9 cellular contexts compared by ENCODE assay signal in the genomic region with DNA sequence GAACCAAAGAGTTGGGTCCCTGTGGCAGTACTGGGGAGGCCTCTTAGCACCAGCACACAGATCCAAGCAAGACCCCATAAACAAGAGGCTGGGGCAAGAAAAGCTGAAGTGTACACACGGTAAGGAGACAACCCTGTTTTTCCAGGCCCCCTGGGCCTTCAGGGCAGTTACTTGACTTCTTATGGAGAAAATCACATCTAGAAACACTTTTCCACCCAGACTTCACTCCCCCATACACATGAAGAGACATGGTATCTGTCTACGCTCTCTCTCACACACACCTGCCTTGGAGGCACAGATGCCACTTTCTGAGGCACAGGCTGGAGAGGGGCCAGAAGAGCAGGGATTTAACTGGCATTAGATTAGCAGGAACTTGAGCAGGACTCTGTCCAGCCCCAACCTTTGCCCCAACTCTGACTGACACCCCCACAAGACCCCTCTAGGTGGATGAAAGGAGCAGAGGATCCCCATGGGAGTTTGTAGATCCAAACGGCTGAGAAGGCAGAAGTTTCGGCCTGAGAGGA. TPM values are rescaled to one million over a fixed set of nuclear protein-coding genes. Genes with fewer than 3 reads are reported as not detected.
DNase-seq lines count a peak whose midpoint lies in the region; ATAC-seq, FAIRE-seq and TF ChIP-seq lines count a peak whose summit lies in the region.
"Had no signal": no experiment of that assay in that cellular context is flagged by ENCODE, and none has a peak within 500 bp of the region (broad histone marks: within the 10 kb centered on the region; RNA-seq: fewer than 3 reads in every experiment).

No MANE protein-coding gene starts in this region.

- H3K9me3 ChIP-seq in kidney (ENCODE audit: control insufficient read depth in 1 of 2, low read length in 2 of 2) (no peaks in the 10 kb centered on the region), subcutaneous abdominal adipose tissue (ENCODE audit: control insufficient read depth in 5 of 5, low read length in 5 of 5) (no peaks in the 10 kb centered on the region)

- FAIRE-seq in kidney (lab: Jason Lieb, UNC) (no peak), frontal cortex (lab: Jason Lieb, UNC) (no peak)

- H3K4me1 ChIP-seq in kidney (ENCODE audit: control insufficient read depth in 1 of 2, insufficient read depth in 1 of 2, low read depth in 1 of 2, low read length in 2 of 2) (peaks cover 42 to 49% of the 10 kb centered on the region in 2 donors), subcutaneous abdominal adipose tissue (ENCODE audit: control insufficient read depth in 5 of 5, insufficient read depth in 5 of 5, low read length in 5 of 5) (peaks cover 18 to 55% (median 47%) of the 10 kb centered on the region in 5 donors)

- H3K36me3 ChIP-seq in kidney (ENCODE audit: control insufficient read depth in 1 of 2, insufficient read depth in 2 of 2, low read length in 2 of 2) (peaks cover 13 to 15% of the 10 kb centered on the region in 2 donors), subcutaneous abdominal adipose tissue (ENCODE audit: control insufficient read depth in 5 of 5, insufficient read depth in 5 of 5, low read length in 5 of 5) (peaks cover 0 to 18% (median 15%) of the 10 kb centered on the region in 5 donors)

- no peak for ATAC-seq in activated CD4-positive, alpha-beta T cell treated with anti-CD3 and anti-CD28 coated beads for 36 hours

- no peak for TF ChIP-seq CTCF in kidney (IDR thresholded peaks at IDR 0.05; ENCODE audit: borderline replicate concordance, extremely low read depth, insufficient read depth)

- intact Hi-C loops in activated CD4-positive, alpha-beta T cell treated with anti-CD3 and anti-CD28 coated beads for 36 hours (cut with DNase I, micrococcal nuclease) = loop anchor here (10.0 kb wide), 2 partner anchors 278 to 508 kb away; a partner anchor contains a TSS
- intact Hi-C loops in kidney (cut with DNase I) = no loop called here

- no peaks in the 10 kb centered on the region for H3K27me3 ChIP-seq in subcutaneous abdominal adipose tissue (ENCODE audit: control insufficient read depth in 5 of 5, insufficient read depth in 4 of 5, low read length in 5 of 5)

- H3K27me3 Mint-ChIP-seq in activated CD4-positive, alpha-beta T cell treated with anti-CD3 and anti-CD28 coated beads for 36 hours = no peaks in the 10 kb centered on the region
- H3K27me3 Mint-ChIP-seq in activated naive CD8-positive, alpha-beta T cell = no peaks in the 10 kb centered on the region

- peak overlapping the region; percentile 54 to 95 for H3K9ac ChIP-seq in kidney (ENCODE audit: low read length in 2 of 2)
- peak overlapping the region; percentile 22 to 95 (median 89) for H3K9ac ChIP-seq in subcutaneous abdominal adipose tissue (ENCODE audit: low read length in 5 of 5)

- peaks cover 54% of the 10 kb centered on the region for H3K4me1 Mint-ChIP-seq in activated CD4-positive, alpha-beta T cell treated with anti-CD3 and anti-CD28 coated beads for 36 hours
- peaks cover 53% of the 10 kb centered on the region for H3K4me1 Mint-ChIP-seq in activated naive CD8-positive, alpha-beta T cell (ENCODE audit: low read depth)

- CTCF ChIA-PET in activated CD4-positive, alpha-beta T cell treated with anti-CD3 and anti-CD28 coated beads for 36 hours (lab: Charles Lee) = interaction anchor here (0.6 to 1.4 kb wide), 3 partner anchors 10 to 311 kb away, joined by 3 to 4 read pairs (median 3); no protein-coding TSS in a partner anchor

- peak overlapping the region; percentile 92 to 94 for H3K4me3 ChIP-seq in kidney (ENCODE audit: low read length in 2 of 2)
- peak overlapping the region; percentile 6 to 95 (median 74) for H3K4me3 ChIP-seq in subcutaneous abdominal adipose tissue (ENCODE audit: low read depth in 1 of 5, low read length in 5 of 5)

- H3K27ac ChIP-seq in kidney (ENCODE audit: low read depth in 2 of 2, low read length in 2 of 2) (peak overlapping the region; percentile 77 to 94), subcutaneous abdominal adipose tissue (ENCODE audit: low read depth, low read length) (peak overlapping the region; percentile 67)

- H3K4me3 Mint-ChIP-seq in activated CD4-positive, alpha-beta T cell treated with anti-CD3 and anti-CD28 coated beads for 36 hours = peak overlapping the region; percentile 88
- peak overlapping the region; percentile 93 for H3K4me3 Mint-ChIP-seq in activated naive CD8-positive, alpha-beta T cell

- peak overlapping the region; percentile 87 for H3K27ac Mint-ChIP-seq in activated CD4-positive, alpha-beta T cell treated with anti-CD3 and anti-CD28 coated beads for 36 hours
- H3K27ac Mint-ChIP-seq in activated naive CD8-positive, alpha-beta T cell = peak overlapping the region; percentile 90

- H3K36me3 Mint-ChIP-seq in activated CD4-positive, alpha-beta T cell treated with anti-CD3 and anti-CD28 coated beads for 36 hours (ENCODE audit: low read depth) = peaks cover 23% of the 10 kb centered on the region
- H3K36me3 Mint-ChIP-seq in activated naive CD8-positive, alpha-beta T cell = no peaks in the 10 kb centered on the region

- H3K9me3 Mint-ChIP-seq in activated CD4-positive, alpha-beta T cell treated with anti-CD3 and anti-CD28 coated beads for 36 hours (ENCODE audit: low read depth) = no peaks in the 10 kb centered on the region
- no peaks in the 10 kb centered on the region for H3K9me3 Mint-ChIP-seq in activated naive CD8-positive, alpha-beta T cell (ENCODE audit: low read depth)

- POLR2A ChIA-PET in activated CD4-positive, alpha-beta T cell treated with anti-CD3 and anti-CD28 coated beads for 36 hours (lab: Charles Lee) = interaction anchor here (0.6 kb wide), 1 partner anchor 77 kb away, joined by 3 read pairs; no protein-coding TSS in a partner anchor

- DNase-seq in activated CD4-positive, alpha-beta T cell treated with anti-CD3 and anti-CD28 coated beads for 36 hours = no peak
- DNase-seq in activated CD4-positive, alpha-beta T cell treated with anti-CD3 and anti-CD28 coated beads for 48 hours = no peak
- DNase-seq in kidney = no peak
- DNase-seq in NCI-H446 treated with DMSO at 0.1 percent for 48 hours (lab: John Stamatoyannopoulos, UW) = no peak
- DNase-seq in frontal cortex (ENCODE audit: low spot score in 2 of 2) = no peak
- DNase-seq in retina = no peak
- DNase-seq: occipital lobe had no signal

RNA-seq across cellular contexts. Expression of a gene that starts 2.2 kb away (rescaled TPM):
- total RNA-seq in activated CD4-positive, alpha-beta T cell treated with anti-CD3 and anti-CD28 coated beads for 36 hours = 100 to 1,000 TPM; 134 to 151 TPM
- total RNA-seq in kidney (268 TPM), frontal cortex (30.2 TPM)
- polyA plus RNA-seq in kidney (ENCODE audit: insufficient read depth, low read depth, low replicate concordance) = 258 TPM

RNA-seq across cellular contexts. Expression of a gene that starts 9.6 kb away (rescaled TPM):
- total RNA-seq in activated CD4-positive, alpha-beta T cell treated with anti-CD3 and anti-CD28 coated beads for 36 hours = under 1 TPM; 0.27 to 0.28 TPM
- 3.3 TPM for total RNA-seq in kidney
- polyA plus RNA-seq in kidney (ENCODE audit: insufficient read depth, low read depth, low replicate concordance) = 38.5 TPM
- total RNA-seq in frontal cortex = under 0.01 TPM
- total RNA-seq: occipital lobe had no signal

RNA-seq across cellular contexts. Expression of a gene that starts 34.2 kb away (rescaled TPM):
- 10 to 100 TPM; 16.2 to 20.3 TPM for total RNA-seq in activated CD4-positive, alpha-beta T cell treated with anti-CD3 and anti-CD28 coated beads for 36 hours
- 33.5 TPM for total RNA-seq in kidney
- polyA plus RNA-seq in kidney (ENCODE audit: insufficient read depth, low read depth, low replicate concordance) = 35.1 TPM
- 12.2 TPM for total RNA-seq in frontal cortex

RNA-seq across cellular contexts. Expression of a gene that starts 35.8 kb away (rescaled TPM):
- total RNA-seq in activated CD4-positive, alpha-beta T cell treated with anti-CD3 and anti-CD28 coated beads for 36 hours = 10 to 100 TPM; 13.6 to 18.6 TPM
- total RNA-seq in kidney (24.0 TPM), frontal cortex (20.4 TPM)
- polyA plus RNA-seq in kidney (ENCODE audit: insufficient read depth, low read depth, low replicate concordance) = 25.6 TPM

RNA-seq across cellular contexts. Expression of a gene that starts 46.3 kb away (rescaled TPM):
- 10 to 100 TPM; 48.8 to 52.7 TPM for total RNA-seq in activated CD4-positive, alpha-beta T cell treated with anti-CD3 and anti-CD28 coated beads for 36 hours
- total RNA-seq in kidney (51.6 TPM), frontal cortex (62.8 TPM)
- polyA plus RNA-seq in kidney (ENCODE audit: insufficient read depth, low read depth, low replicate concordance) = 12.1 TPM
